In the genomic region with DNA sequence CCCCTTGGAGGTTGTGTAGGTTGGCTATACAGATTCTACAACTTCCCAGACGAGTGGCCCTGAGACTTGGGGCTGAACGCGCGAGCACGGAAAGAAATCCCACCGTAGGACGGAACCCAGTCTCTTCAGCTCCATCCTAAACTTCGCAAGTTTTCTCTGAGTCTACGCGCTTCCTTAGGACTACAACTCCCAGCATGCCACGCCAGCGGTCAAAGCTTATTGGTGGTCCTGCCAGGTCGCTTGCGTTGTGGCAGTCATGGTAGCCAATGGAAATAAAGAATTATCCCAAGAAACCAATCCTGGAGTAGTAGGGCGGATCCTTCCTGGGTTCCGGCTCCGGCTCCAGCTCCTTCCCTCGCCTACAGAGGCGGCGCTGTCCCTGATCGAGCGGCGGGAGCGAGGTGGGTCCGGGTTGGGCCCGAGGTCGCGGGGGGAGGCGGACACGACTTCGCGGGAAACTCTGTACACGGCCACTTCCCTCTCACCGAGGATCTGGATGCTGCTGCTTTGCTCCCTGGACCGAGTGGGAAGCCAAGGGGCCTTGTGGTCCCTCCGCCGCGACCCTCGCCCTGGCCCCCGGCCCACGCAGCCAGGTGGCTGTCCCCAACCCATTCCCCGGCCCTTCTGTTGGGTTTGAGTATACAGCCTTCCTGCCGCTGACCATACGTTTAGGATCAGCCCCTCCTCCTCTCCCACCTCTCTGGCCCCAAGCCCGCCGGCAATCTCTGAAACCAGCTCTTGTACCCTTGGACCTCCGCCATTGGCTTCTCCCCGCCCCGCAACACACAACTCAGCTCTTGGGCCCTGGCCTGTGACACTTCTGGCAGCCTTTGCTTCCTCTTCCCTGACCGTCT, we compare ENCODE assay signal across 8 cellular contexts. TPM values are rescaled to one million over a fixed set of nuclear protein-coding genes. Genes with fewer than 3 reads are reported as not detected.
DNase-seq lines count a peak whose midpoint lies in the region; ATAC-seq and TF ChIP-seq lines count a peak whose summit lies in the region.

A gene with protein sequence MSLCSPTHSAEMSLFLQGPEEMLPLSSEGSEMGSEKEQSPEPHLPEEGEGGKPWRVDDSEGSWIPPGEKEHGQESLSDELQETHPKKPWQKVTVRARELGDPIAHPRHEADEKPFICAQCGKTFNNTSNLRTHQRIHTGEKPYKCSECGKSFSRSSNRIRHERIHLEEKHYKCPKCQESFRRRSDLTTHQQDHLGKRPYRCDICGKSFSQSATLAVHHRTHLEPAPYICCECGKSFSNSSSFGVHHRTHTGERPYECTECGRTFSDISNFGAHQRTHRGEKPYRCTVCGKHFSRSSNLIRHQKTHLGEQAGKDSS (plus strand): TSS at position 357 of the 854 bp plus-strand sequence. CDS start 3,046 bp downstream, outside the sequence.

- peak within 1 kb of the TSS; percentile 89 for H3K4me3 ChIP-seq in OCI-LY7 (ENCODE audit: low read depth, low read length, poor library complexity, severe bottlenecking)
- peak within 1 kb of the TSS; percentile 94 for H3K4me3 ChIP-seq in mucosa of descending colon

- H3K36me3 ChIP-seq in OCI-LY7 (ENCODE audit: insufficient read depth, low read length) = peaks cover 26% of the 10 kb centered on the region
- H3K36me3 ChIP-seq in mucosa of descending colon (ENCODE audit: low read depth) = no peaks in the 10 kb centered on the region

- H3K9me3 ChIP-seq in OCI-LY7 (ENCODE audit: low read length) = no peaks in the 10 kb centered on the region
- H3K9me3 ChIP-seq in mucosa of descending colon = no peaks in the 10 kb centered on the region

- DNase-seq in DMS114 treated with DMSO at 0.1 percent for 48 hours (lab: John Stamatoyannopoulos, UW; ENCODE audit: unreplicated experiment) (peak; percentile 99), HuH-7 (ENCODE audit: low spot score) (peak; percentile 96), OCI-LY7 (ENCODE audit: low spot score) (peak; percentile 97), activated T-cell treated with anti-CD3 and anti-CD28 coated beads for 24 hours (ENCODE audit: low read depth) (peak; percentile 83), epithelial cell of prostate (ENCODE audit: low read depth, low spot score) (peak; percentile 86), mucosa of descending colon (peak; percentile 89 to 95 (median 94))
- DNase-seq in stimulated activated CD8-positive, alpha-beta memory T cell treated with anti-CD3 and anti-CD28 coated beads, Interleukin-4, amount 100 ng/mL, for 24 hours (ENCODE audit: low read depth) = peak; percentile 77

- ATAC-seq in GM21515 (IDR thresholded peaks at IDR 0.05; ENCODE audit: unreplicated experiment) (peak; percentile 88), mucosa of descending colon (peak; percentile 100)

- H3K27ac ChIP-seq in OCI-LY7 (ENCODE audit: low read depth, low read length, poor library complexity, severe bottlenecking) (peak within 1 kb of the TSS; percentile 73), epithelial cell of prostate (no peak within 1 kb of the TSS)

- no peaks in the 10 kb centered on the region for H4K20me1 ChIP-seq in OCI-LY7 (ENCODE audit: insufficient read depth, low read length)

- H3K9me2 ChIP-seq in OCI-LY7 (ENCODE audit: insufficient read depth, low read length) = no peaks in the 10 kb centered on the region

- no TSS peak for BruUV-seq in OCI-LY7 (replicated peaks; lab: Mats Ljungman, UMichigan)

- TF ChIP-seq CTCF in OCI-LY7 (conservative IDR thresholded peaks at IDR 0.05; ENCODE audit: low read length) (peak; percentile 59), mucosa of descending colon (IDR thresholded peaks at IDR 0.05) (peak; percentile 39)

- peak within 1 kb of the TSS; percentile 97 for H2AFZ ChIP-seq in OCI-LY7 (ENCODE audit: low read length)

- H3K4me1 ChIP-seq in OCI-LY7 (ENCODE audit: insufficient read depth, low read length, poor library complexity, severe bottlenecking) (peaks cover 48% of the 10 kb centered on the region), mucosa of descending colon (ENCODE audit: low read depth) (peaks cover 13% of the 10 kb centered on the region)

- POLR2A ChIA-PET in OCI-LY7 (lab: Charles Lee) = interaction anchor here (0.5 to 5.0 kb wide), 16 partner anchors 11 to 326 kb away, joined by 3 to 35 read pairs (median 6); a partner anchor contains a TSS

- H3K79me2 ChIP-seq in OCI-LY7 (ENCODE audit: insufficient read depth, low read depth, low read length) = peaks cover 27% of the 10 kb centered on the region

- CTCF ChIA-PET in OCI-LY7 (lab: Charles Lee; ENCODE audit: unreplicated experiment) = interaction anchor here (0.6 to 1.9 kb wide), 4 partner anchors 18 to 80 kb away, joined by 3 to 9 read pairs (median 4); a partner anchor contains a TSS

- peak within 1 kb of the TSS; percentile 99 for H3K4me2 ChIP-seq in OCI-LY7 (ENCODE audit: low read length)

- intact Hi-C loops in OCI-LY7 (cut with micrococcal nuclease; ENCODE audit: unreplicated experiment) (loop anchor here (2.0 kb wide), 1 partner anchor 30 kb away; a partner anchor contains a TSS), mucosa of descending colon (cut with DNase I, micrococcal nuclease) (no loop called here)

RNA-seq across cellular contexts. Expression of the gene that starts here (rescaled TPM):
- 14.1 and 17.8 TPM in 2 replicates for total RNA-seq in OCI-LY7 (2014; rRNA removed; shearing (Covaris generic))
- total RNA-seq in OCI-LY7 (2022) (21.1 and 23.6 TPM in 2 replicates), mucosa of descending colon (10 to 100 TPM in 1 of 3 donors, 1 to 10 TPM in 2; 5.9 to 10.8 (median 5.9) TPM)
